Comparison of ENCODE assay signal across 8 cellular contexts in genomic region chr3:141303481-141304223, GRCh38.
DNase-seq lines count a peak whose midpoint lies in the region; ATAC-seq and TF ChIP-seq lines count a peak whose summit lies in the region.

No MANE protein-coding gene starts in this region.

- TF ChIP-seq CTCF in DND-41 (IDR thresholded peaks at IDR 0.05; ENCODE audit: borderline replicate concordance, extremely low read depth, low read length, poor library complexity, severe bottlenecking) (peak; percentile 92), Loucy (conservative IDR thresholded peaks at IDR 0.05; ENCODE audit: low read length) (peak; percentile 83), Peyer's patch (IDR thresholded peaks at IDR 0.05) (peak; percentile 87 to 94 (median 91)), glutamatergic neuron (IDR thresholded peaks at IDR 0.05; ENCODE audit: partially characterized antibody, unreplicated experiment) (peak; percentile 95)

- H3K9ac ChIP-seq in DND-41 (ENCODE audit: low read depth, low read length) (no peak overlapping the region), Loucy (ENCODE audit: low read depth, low read length, poor library complexity, severe bottlenecking) (no peak overlapping the region)

- H3K9me3 ChIP-seq in DND-41 (ENCODE audit: insufficient read depth, low read length, severe bottlenecking) (no peaks in the 10 kb centered on the region), Loucy (ENCODE audit: insufficient read depth, low read depth, low read length) (no peaks in the 10 kb centered on the region), Peyer's patch (no peaks in the 10 kb centered on the region)

- no peak overlapping the region for H3K4me3 Mint-ChIP-seq in activated naive CD4-positive, alpha-beta T cell treated with anti-CD3 and anti-CD28 coated beads, Interleukin-2, amount 10 ng/mL, durations not matched to agents 7 days and 5 days
- no peak overlapping the region for H3K4me3 Mint-ChIP-seq in glutamatergic neuron (ENCODE audit: unreplicated experiment)

- H3K27me3 Mint-ChIP-seq in activated naive CD4-positive, alpha-beta T cell treated with anti-CD3 and anti-CD28 coated beads, Interleukin-2, amount 10 ng/mL, durations not matched to agents 7 days and 5 days = peaks cover 3% of the 10 kb centered on the region
- peaks cover 5% of the 10 kb centered on the region for H3K27me3 Mint-ChIP-seq in glutamatergic neuron (ENCODE audit: unreplicated experiment)

- peaks cover 8% of the 10 kb centered on the region for H3K36me3 Mint-ChIP-seq in activated naive CD4-positive, alpha-beta T cell treated with anti-CD3 and anti-CD28 coated beads, Interleukin-2, amount 10 ng/mL, durations not matched to agents 7 days and 5 days
- peaks cover 8% of the 10 kb centered on the region for H3K36me3 Mint-ChIP-seq in glutamatergic neuron (ENCODE audit: unreplicated experiment)

- peaks cover 44% of the 10 kb centered on the region for H3K4me1 ChIP-seq in DND-41 (ENCODE audit: insufficient read depth, low read length)
- H3K4me1 ChIP-seq in Loucy (ENCODE audit: insufficient read depth, low read length, poor library complexity, severe bottlenecking) = peaks cover 27% of the 10 kb centered on the region
- H3K4me1 ChIP-seq in Peyer's patch = no peaks in the 10 kb centered on the region

- H3K27ac Mint-ChIP-seq in activated naive CD4-positive, alpha-beta T cell treated with anti-CD3 and anti-CD28 coated beads, Interleukin-2, amount 10 ng/mL, durations not matched to agents 7 days and 5 days = no peak overlapping the region
- no peak overlapping the region for H3K27ac Mint-ChIP-seq in glutamatergic neuron (ENCODE audit: unreplicated experiment)

- H3K9me2 ChIP-seq in Loucy (replicated peaks; ENCODE audit: low read depth, low read length) = no peaks in the 10 kb centered on the region

- H4K20me1 ChIP-seq in DND-41 (ENCODE audit: insufficient read depth, low read length) (no peaks in the 10 kb centered on the region), Loucy (ENCODE audit: insufficient read depth, low read length, poor library complexity, severe bottlenecking) (no peaks in the 10 kb centered on the region)

- H3K4me2 ChIP-seq in DND-41 (ENCODE audit: insufficient read depth, low read length) (no peak overlapping the region), Loucy (ENCODE audit: low read depth, low read length, poor library complexity, severe bottlenecking) (no peak overlapping the region)

- H3K27me3 ChIP-seq in DND-41 (ENCODE audit: insufficient read depth, low read length, poor library complexity) = no peaks in the 10 kb centered on the region
- H3K27me3 ChIP-seq in Loucy (ENCODE audit: insufficient read depth, low read length, poor library complexity, severe bottlenecking) = no peaks in the 10 kb centered on the region
- no peaks in the 10 kb centered on the region for H3K27me3 ChIP-seq in Peyer's patch

- no peak for TF ChIP-seq POLR2A in Peyer's patch (IDR thresholded peaks at IDR 0.05)

- peaks cover 15% of the 10 kb centered on the region for H3K36me3 ChIP-seq in DND-41 (ENCODE audit: insufficient read depth, low read length)
- no peaks in the 10 kb centered on the region for H3K36me3 ChIP-seq in Loucy (ENCODE audit: insufficient read depth, low read length)
- H3K36me3 ChIP-seq in Peyer's patch = no peaks in the 10 kb centered on the region

- DNase-seq in DND-41 (peak; percentile 70), Peyer's patch (peak in 2 of 3 donors; percentile 36 to 82), glutamatergic neuron (no peak), pulmonary artery endothelial cell (ENCODE audit: low read depth, low spot score) (peak; percentile 48)
- peak; percentile 71 for DNase-seq in activated naive CD4-positive, alpha-beta T cell treated with anti-CD3 and anti-CD28 coated beads, Interleukin-2, amount 10 ng/mL, durations not matched to agents 7 days and 5 days

- H3K4me1 Mint-ChIP-seq in activated naive CD4-positive, alpha-beta T cell treated with anti-CD3 and anti-CD28 coated beads, Interleukin-2, amount 10 ng/mL, durations not matched to agents 7 days and 5 days = peaks cover 58% of the 10 kb centered on the region
- H3K4me1 Mint-ChIP-seq in glutamatergic neuron (ENCODE audit: low read depth, unreplicated experiment) = peaks cover 22% of the 10 kb centered on the region

- peaks cover 2% of the 10 kb centered on the region for H3K9me3 Mint-ChIP-seq in activated naive CD4-positive, alpha-beta T cell treated with anti-CD3 and anti-CD28 coated beads, Interleukin-2, amount 10 ng/mL, durations not matched to agents 7 days and 5 days
- H3K9me3 Mint-ChIP-seq in glutamatergic neuron (ENCODE audit: unreplicated experiment) = peaks cover 4% of the 10 kb centered on the region

- no peaks in the 10 kb centered on the region for H3F3A ChIP-seq in Loucy (ENCODE audit: low read depth)

- H3K27ac ChIP-seq in DND-41 (ENCODE audit: low read length) = peak overlapping the region; percentile 67
- H3K27ac ChIP-seq in Peyer's patch = no peak overlapping the region

- H3K79me2 ChIP-seq in DND-41 (ENCODE audit: insufficient read depth, low read length) (no peaks in the 10 kb centered on the region), Loucy (ENCODE audit: insufficient read depth, low read length) (no peaks in the 10 kb centered on the region)

- CTCF ChIA-PET in activated naive CD4-positive, alpha-beta T cell treated with anti-CD3 and anti-CD28 coated beads, Interleukin-2, amount 10 ng/mL, durations not matched to agents 7 days and 5 days (lab: Charles Lee) = interaction anchor here (0.7 to 17.8 kb wide), 23 partner anchors 9 to 252 kb away, joined by 3 to 347 read pairs (median 5); partner anchors contain the start of gene PXYLP1

- no peak overlapping the region for H3K4me3 ChIP-seq in DND-41 (ENCODE audit: low read depth in 1 of 2, low read length in 2 of 2)
- H3K4me3 ChIP-seq in Loucy (ENCODE audit: low read length, poor library complexity, severe bottlenecking) = no peak overlapping the region
- H3K4me3 ChIP-seq in Peyer's patch = no peak overlapping the region

- ATAC-seq in DND-41 (ENCODE audit: insufficient read depth, low read depth) (peak; percentile 75), GM21717 (IDR thresholded peaks at IDR 0.05; ENCODE audit: unreplicated experiment) (peak; percentile 65), HG03521 (IDR thresholded peaks at IDR 0.05; ENCODE audit: unreplicated experiment) (no peak)

- H2AFZ ChIP-seq in DND-41 (ENCODE audit: low read depth, low read length) (no peak overlapping the region), Loucy (ENCODE audit: low read length) (no peak overlapping the region)
